ENCODE assay signal across 8 cellular contexts in genomic region chrX:106611323-106611681, GRCh38. TPM values are rescaled to one million over a fixed set of nuclear protein-coding genes. Genes with fewer than 3 reads are reported as not detected.
DNase-seq lines count a peak whose midpoint lies in the region; TF ChIP-seq lines count a peak whose summit lies in the region.

No MANE protein-coding gene starts in this region.

- no peaks in the 10 kb centered on the region for H3K4me1 ChIP-seq in endodermal cell (ENCODE audit: control insufficient read depth, insufficient read depth, low read length)
- H3K4me1 ChIP-seq in parathyroid adenoma: peaks cover 2% of the 10 kb centered on the region

- H3K9me3 Mint-ChIP-seq in activated naive CD4-positive, alpha-beta T cell treated with anti-CD3 and anti-CD28 coated beads, Interleukin-2, amount 50 U/mL, for 24 hours: no peaks in the 10 kb centered on the region
- H3K9me3 Mint-ChIP-seq in endodermal cell: peaks cover 30% of the 10 kb centered on the region

- H3K9ac ChIP-seq in endodermal cell (ENCODE audit: extremely low read depth, low read length, poor library complexity, severe bottlenecking) (no peak overlapping the region), parathyroid adenoma (no peak overlapping the region)

- no peaks in the 10 kb centered on the region for H3K79me2 ChIP-seq in parathyroid adenoma

- DNase-seq in activated naive CD4-positive, alpha-beta T cell treated with anti-CD3 and anti-CD28 coated beads, Interleukin-2, amount 50 U/mL, for 16 hours: no peak
- no peak for DNase-seq in Jurkat, Clone E6-1 (ENCODE audit: low read depth, low spot score)
- no peak for DNase-seq in endodermal cell
- no peak for DNase-seq in inferior parietal cortex (ENCODE audit: extremely low spot score)
- no peak for DNase-seq in AG20443 (ENCODE audit: low spot score)
- no peak for DNase-seq in globus pallidus (ENCODE audit: low spot score)

- H3K27me3 ChIP-seq in endodermal cell (ENCODE audit: control insufficient read depth, insufficient read depth, low read length, poor library complexity, severe bottlenecking) (peaks cover 45% of the 10 kb centered on the region), parathyroid adenoma (ENCODE audit: control insufficient read depth, insufficient read depth, low read length) (no peaks in the 10 kb centered on the region)

- no peaks in the 10 kb centered on the region for H3K36me3 Mint-ChIP-seq in activated naive CD4-positive, alpha-beta T cell treated with anti-CD3 and anti-CD28 coated beads, Interleukin-2, amount 50 U/mL, for 24 hours
- H3K36me3 Mint-ChIP-seq in endodermal cell (ENCODE audit: low read depth): no peaks in the 10 kb centered on the region

- peak overlapping the region; percentile 57 for H3K4me2 ChIP-seq in parathyroid adenoma (ENCODE audit: low read length)

- no peaks in the 10 kb centered on the region for H3K36me3 ChIP-seq in endodermal cell (ENCODE audit: control insufficient read depth, insufficient read depth, low read length)
- no peaks in the 10 kb centered on the region for H3K36me3 ChIP-seq in parathyroid adenoma (ENCODE audit: control insufficient read depth, insufficient read depth, low read length)

- H3K4me1 Mint-ChIP-seq in activated naive CD4-positive, alpha-beta T cell treated with anti-CD3 and anti-CD28 coated beads, Interleukin-2, amount 50 U/mL, for 24 hours: peaks cover 30% of the 10 kb centered on the region
- no peaks in the 10 kb centered on the region for H3K4me1 Mint-ChIP-seq in endodermal cell

- peak overlapping the region; percentile 74 for H3K4me3 ChIP-seq in Jurkat, Clone E6-1 (ENCODE audit: low read length)
- H3K4me3 ChIP-seq in endodermal cell (ENCODE audit: low read length): peak overlapping the region; percentile 83
- peak overlapping the region; percentile 57 for H3K4me3 ChIP-seq in parathyroid adenoma (ENCODE audit: low read depth, low read length)

- H3K27ac Mint-ChIP-seq in activated naive CD4-positive, alpha-beta T cell treated with anti-CD3 and anti-CD28 coated beads, Interleukin-2, amount 50 U/mL, for 24 hours: peak overlapping the region; percentile 90
- no peak overlapping the region for H3K27ac Mint-ChIP-seq in endodermal cell

- peak overlapping the region; percentile 95 for H3K4me3 Mint-ChIP-seq in activated naive CD4-positive, alpha-beta T cell treated with anti-CD3 and anti-CD28 coated beads, Interleukin-2, amount 50 U/mL, for 24 hours
- H3K4me3 Mint-ChIP-seq in endodermal cell: peak overlapping the region; percentile 62

- H3K27ac ChIP-seq in endodermal cell (ENCODE audit: low read depth, low read length) (no peak overlapping the region), parathyroid adenoma (no peak overlapping the region)

- no peaks in the 10 kb centered on the region for H3K27me3 Mint-ChIP-seq in activated naive CD4-positive, alpha-beta T cell treated with anti-CD3 and anti-CD28 coated beads, Interleukin-2, amount 50 U/mL, for 24 hours
- H3K27me3 Mint-ChIP-seq in endodermal cell (ENCODE audit: insufficient read depth): peaks cover 44% of the 10 kb centered on the region

- 14% methylated on average over 1 of the region's 1 CpG; no CpG with 5 or more reads in 1 of the 2 experiments for WGBS in endodermal cell (ENCODE audit: insufficient coverage in 1 of 2, insufficient read length in 1 of 2), 2 experiments

- H2AFZ ChIP-seq in parathyroid adenoma: peak overlapping the region; percentile 76

- H3K9me3 ChIP-seq in endodermal cell (ENCODE audit: control insufficient read depth, low read length) (no peaks in the 10 kb centered on the region), parathyroid adenoma (ENCODE audit: control insufficient read depth, low read length) (no peaks in the 10 kb centered on the region)

- TF ChIP-seq CTCF in endodermal cell (conservative IDR thresholded peaks at IDR 0.05) (no peak), parathyroid adenoma (IDR thresholded peaks at IDR 0.05) (no peak)

RNA-seq across cellular contexts. Expression of gene RADX, which starts 0.5 kb away (rescaled TPM):
- 12.1 TPM for polyA plus RNA-seq in Jurkat, Clone E6-1 (2012; ENCODE audit: insufficient read depth, insufficient read length)
- total RNA-seq in endodermal cell: 1 to 10 TPM in 1 of 2 donors, under 1 TPM in 1; 0.40 to 4.3 TPM
- 12.9 TPM for polyA plus RNA-seq in endodermal cell (2013, experiment 1 of 2)
- 12.5 TPM for polyA plus RNA-seq in endodermal cell (2013, experiment 2 of 2)
